Comparison of ENCODE assay signal across 8 cellular contexts in the genomic region with DNA sequence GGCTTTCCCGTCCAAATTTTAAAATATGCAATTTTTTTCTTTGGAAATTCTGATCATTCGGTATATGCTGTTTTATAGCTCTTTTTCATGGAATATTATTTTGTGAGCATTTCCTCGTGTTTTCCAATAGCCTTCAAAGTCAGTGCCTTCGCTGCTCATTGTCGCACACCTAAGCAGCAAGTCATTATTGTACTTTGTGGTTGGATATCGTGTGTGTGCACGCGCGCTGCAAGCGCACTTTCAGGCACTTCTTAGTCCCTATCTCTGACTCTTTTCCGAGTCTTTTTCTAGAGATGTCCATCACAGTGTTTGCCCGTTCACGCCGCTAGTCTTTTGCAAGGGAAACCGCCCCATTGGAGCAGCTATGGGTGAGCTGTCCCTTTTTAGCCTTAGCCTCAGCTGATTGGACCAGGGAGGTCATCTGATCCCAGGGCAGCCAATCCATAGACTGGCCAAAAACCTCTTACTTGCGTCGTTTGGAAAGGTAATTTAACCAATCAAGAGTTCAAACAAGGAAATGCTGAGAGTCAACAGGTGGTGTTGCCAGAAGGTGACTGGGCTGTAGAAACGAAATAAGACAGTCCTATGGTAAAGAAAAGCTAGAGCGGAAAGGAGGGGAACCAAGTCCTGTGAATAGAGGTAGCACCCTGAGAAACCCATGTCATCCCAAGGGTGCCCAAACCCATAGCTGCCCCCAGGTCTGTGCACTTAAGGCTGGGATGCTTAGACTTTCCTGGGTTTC. TPM values are rescaled to one million over a fixed set of nuclear protein-coding genes. Genes with fewer than 3 reads are reported as not detected.
DNase-seq lines count a peak whose midpoint lies in the region; ATAC-seq, FAIRE-seq and TF ChIP-seq lines count a peak whose summit lies in the region.

No MANE protein-coding gene starts in this region.

- TF ChIP-seq RAD21 in H1 (IDR thresholded peaks at IDR 0.05 in 1 of 2, conservative IDR thresholded peaks at IDR 0.05 in 1 of 2; ENCODE audit: low read depth in 2 of 2, low read length in 2 of 2): no peak

- no peak overlapping the region for H4K8ac ChIP-seq in H1 (ENCODE audit: extremely low read depth, insufficient read depth, low read length)

- peak overlapping the region; percentile 88 for H3K18ac ChIP-seq in H1 (ENCODE audit: extremely low read depth, low read length)

- peak overlapping the region; percentile 43 to 82 (median 47) for H3K9ac ChIP-seq in H1 (replicated peaks in 1 of 4; ENCODE audit: extremely low read depth in 1 of 4, low read depth in 3 of 4, low read length in 3 of 4)

- peak in 1 of 2 experiments; percentile 39; a peak in 1 of 3 replicates for TF ChIP-seq POLR2A in H1 (IDR thresholded peaks at IDR 0.05; ENCODE audit: control extremely low read depth in 1 of 2, low read depth in 2 of 2, low read length in 2 of 2)

- WGBS in H1 (ENCODE audit: extremely low coverage in 1 of 2, insufficient coverage in 1 of 2, insufficient read length in 1 of 2, insufficient replicate concordance in 2 of 2, low coverage in 1 of 2, low lambda C conversion rate in 2 of 2, missing lambda C conversion rate in 1 of 2), 2 experiments: 10% methylated on average over 19 of the region's 19 CpGs; no CpG with 5 or more reads in 1 of the 2 experiments

- H3K23me2 ChIP-seq in H1 (ENCODE audit: low read depth, low read length): peaks cover 10% of the 10 kb centered on the region; the same call in 1 of the 2 replicates

- no peaks in the 10 kb centered on the region for H3K9me3 ChIP-seq in H1 (ENCODE audit: insufficient read depth in 2 of 2, low read depth in 1 of 2, low read length in 1 of 2)

- H2BK20ac ChIP-seq in H1 (ENCODE audit: low read length): no peak overlapping the region

- H3K4me3 ChIP-seq in H1 (ENCODE audit: extremely low read depth in 1 of 4, insufficient read depth in 2 of 4, low read depth in 3 of 4, low read length in 4 of 4): peak overlapping the region; percentile 49 to 68 (median 65)

- peak overlapping the region; percentile 83 to 88 for H3K4me2 ChIP-seq in H1 (ENCODE audit: insufficient read depth in 1 of 2, low read depth in 2 of 2, low read length in 2 of 2)

- CTCF ChIA-PET in H1 (lab: Charles Lee; ENCODE audit: partially characterized antibody): interaction anchor here (0.8 to 2.6 kb wide), 10 partner anchors 9 to 227 kb away, joined by 3 to 10 read pairs (median 4); no protein-coding TSS in a partner anchor

- H3K27ac ChIP-seq in H1 (ENCODE audit: low read depth, low read length): no peak overlapping the region

- no peaks in the 10 kb centered on the region; a peak in 1 of 7 replicates for H3K27me3 ChIP-seq in H1 (replicated peaks in 1 of 4; ENCODE audit: control insufficient read depth in 3 of 4, extremely low read depth in 1 of 4, insufficient read depth in 3 of 4, low read length in 3 of 4)

- no peak for TF ChIP-seq EP300 in H1 (IDR thresholded peaks at IDR 0.05; ENCODE audit: borderline replicate concordance in 1 of 2, low read depth in 2 of 2, low read length in 2 of 2)

- no peak overlapping the region; the same call in 1 of the 2 replicates for H2BK12ac ChIP-seq in H1 (ENCODE audit: low read depth, low read length)

- peaks cover 3 to 19% (median 8%) of the 10 kb centered on the region in 4 experiments; a peak in 5 of 8 replicates for H3K36me3 ChIP-seq in H1 (ENCODE audit: control insufficient read depth in 2 of 4, insufficient read depth in 4 of 4, low read length in 3 of 4)

- H3K4me1 ChIP-seq in H1 (replicated peaks in 1 of 4; ENCODE audit: control insufficient read depth in 3 of 4, insufficient read depth in 4 of 4, low read length in 3 of 4): peaks cover 3 to 8% (median 4%) of the 10 kb centered on the region in 4 experiments; a peak in 5 of 7 replicates

- H3K23ac ChIP-seq in H1 (ENCODE audit: insufficient read length): no peak overlapping the region

- H4K5ac ChIP-seq in H1 (ENCODE audit: insufficient read length, low read depth, low read length): peak overlapping the region; percentile 74

- no peak overlapping the region for H3K14ac ChIP-seq in H1 (ENCODE audit: insufficient read length)

- H2BK5ac ChIP-seq in H1 (ENCODE audit: low read depth, low read length): peak overlapping the region; percentile 57; the same call in 1 of the 2 replicates

- peaks cover 0 to 5% of the 10 kb centered on the region in 2 experiments for H4K20me1 ChIP-seq in H1 (replicated peaks in 1 of 2; ENCODE audit: control insufficient read depth in 1 of 2, insufficient read depth in 2 of 2, low read length in 2 of 2)

- peak; percentile 70 for ATAC-seq in GM18502 (IDR thresholded peaks at IDR 0.05; ENCODE audit: poor library complexity, unreplicated experiment)
- peak; percentile 78 for ATAC-seq in HG03159 (IDR thresholded peaks at IDR 0.05; ENCODE audit: unreplicated experiment)

- peak overlapping the region; percentile 60 for H2BK120ac ChIP-seq in H1 (replicated peaks; ENCODE audit: low read depth, low read length)

- peak overlapping the region; percentile 48 for H3K4ac ChIP-seq in H1 (replicated peaks; ENCODE audit: insufficient read length, low read depth, low read length)

- H3K79me2 ChIP-seq in H1 (ENCODE audit: control insufficient read depth in 1 of 2, insufficient read depth in 2 of 2, low read length in 2 of 2): no peaks in the 10 kb centered on the region; a peak in 1 of 4 replicates

- peak; percentile 99 for FAIRE-seq in H1 (lab: Jason Lieb, UNC)

- no peak overlapping the region for H3K56ac ChIP-seq in H1 (replicated peaks; ENCODE audit: insufficient read length, low read depth, low read length)

- H3K79me1 ChIP-seq in H1 (ENCODE audit: low read depth, low read length): no peaks in the 10 kb centered on the region

- POLR2A ChIA-PET in H1 (lab: Charles Lee; ENCODE audit: partially characterized antibody): interaction anchor here (0.7 to 3.0 kb wide), 26 partner anchors 9 to 252 kb away, joined by 3 to 22 read pairs (median 4); partner anchors contain the start of genes ELOVL1, KDM4A and PTPRF

- peak; percentile 100 for DNase-seq in NCI-H510A (lab: John Stamatoyannopoulos, UW)
- peak; percentile 79 for DNase-seq in activated CD8-positive, alpha-beta memory T cell treated with anti-CD3 and anti-CD28 coated beads for 24 hours
- DNase-seq in H1 (ENCODE audit: low read depth in 1 of 2, low spot score in 2 of 2): peak; percentile 43 to 82
- peak; percentile 85 for DNase-seq in lung microvascular endothelial cell (ENCODE audit: low read depth in 2 of 2)
- peak; percentile 25 for DNase-seq in stimulated activated CD8-positive, alpha-beta memory T cell treated with anti-CD3 and anti-CD28 coated beads, Interleukin-12 subunit alpha, Interleukin-12 subunit beta, amount 100 ng/mL, for 1 hour (ENCODE audit: low read depth)
- DNase-seq in UCSD-AML1 (lab: John Stamatoyannopoulos, UW; ENCODE audit: unreplicated experiment): no peak

- H2BK15ac ChIP-seq in H1 (ENCODE audit: low read length): no peak overlapping the region

- peak in 1 of 3 experiments; percentile 0; a peak in 1 of 4 replicates for TF ChIP-seq CTCF in H1 (IDR thresholded peaks at IDR 0.05; ENCODE audit: control extremely low read depth in 1 of 3, insufficient read depth in 1 of 3, low read depth in 1 of 3, low read length in 3 of 3)

- no peak overlapping the region; the same call in 1 of the 2 replicates for H2AK5ac ChIP-seq in H1 (ENCODE audit: low read depth, low read length)

- peak overlapping the region; percentile 58 for H4K91ac ChIP-seq in H1 (replicated peaks; ENCODE audit: insufficient read length, low read length)

- peak overlapping the region; percentile 77 for H2AFZ ChIP-seq in H1 (ENCODE audit: low read length)

TF ChIP-seq in H1, 55 proteins besides CTCF, POLR2A, EP300 and RAD21 (continues in another document):
- TF ChIP-seq CREB1 (IDR thresholded peaks at IDR 0.05) (no peak), SRF (IDR thresholded peaks at IDR 0.05; ENCODE audit: low read depth, low read length) (no peak), SP4 (IDR thresholded peaks at IDR 0.05; ENCODE audit: low read length) (peak; percentile 69; the same call in 1 of the 2 replicates), HDAC6 (IDR thresholded peaks at IDR 0.05; ENCODE audit: low read depth, low read length) (no peak), SIN3A (conservative IDR thresholded peaks at IDR 0.05 in 1 of 2, IDR thresholded peaks at IDR 0.05 in 1 of 2; ENCODE audit: low read depth in 1 of 2, low read length in 2 of 2) (0 out of 4 replicates have a peak, but pooled peaks of 1 of the 2 experiments have one; percentile 4), EZH2 (IDR thresholded peaks at IDR 0.05; ENCODE audit: low read depth, low read length, severe bottlenecking) (no peak), SAP30 (IDR thresholded peaks at IDR 0.05; ENCODE audit: insufficient read depth, insufficient replicate concordance, low read length) (no peak), TAF7 (optimal IDR thresholded peaks at IDR 0.05; ENCODE audit: borderline replicate concordance, low read depth, low read length) (no peak), SP2 (IDR thresholded peaks at IDR 0.05; ENCODE audit: low read length) (no peak), POU5F1 (IDR thresholded peaks at IDR 0.05; ENCODE audit: low read depth, low read length) (no peak), JUN (IDR thresholded peaks at IDR 0.05; ENCODE audit: low read depth, low read length) (no peak), ATF3 (IDR thresholded peaks at IDR 0.05; ENCODE audit: insufficient read depth, low read depth, low read length) (no peak), BRCA1 (IDR thresholded peaks at IDR 0.05; ENCODE audit: low read depth, low read length) (no peak), ZNF274 (IDR thresholded peaks at IDR 0.05; ENCODE audit: borderline replicate concordance, extremely low read depth, low read length) (no peak), RNF2 (IDR thresholded peaks at IDR 0.05; ENCODE audit: borderline replicate concordance, low read depth, low read length, missing control alignments, poor library complexity, severe bottlenecking) (no peak)

RNA-seq across cellular contexts. Expression of gene HYI, which starts 0.7 kb away (rescaled TPM):
- total RNA-seq in H1 (2021; fragmentation: NEBNext Ultra II Directional; extraction: Animal tissue kit (Norgen Biotek cat#: 25700)): 17.0 and 17.7 TPM in 2 replicates
- 14.4 and 21.8 TPM in 2 replicates for polyA plus RNA-seq in H1 (2011; rRNA removed)
- polyA plus RNA-seq in H1 (2011; cell fraction: cytosol; rRNA removed): 19.0 TPM
- 61.7 TPM for polyA plus RNA-seq in H1 (2011; cell fraction: nucleus; rRNA removed)
- 17.4 to 26.8 TPM (median 22.2 TPM) in 4 replicates for polyA plus RNA-seq in H1 (2012, experiment 1 of 2)
- 13.2 TPM for polyA plus RNA-seq in H1 (2012, experiment 2 of 2)
- 9.6 TPM for polyA plus RNA-seq in H1 (2013, experiment 1 of 2)
- polyA plus RNA-seq in H1 (2013, experiment 2 of 2): 10.0 TPM
- polyA minus RNA-seq in H1 (2011; rRNA and poly(A)+ RNA removed): 4.2 and 8.0 TPM in 2 replicates
- polyA minus RNA-seq in H1 (2011; cell fraction: cytosol; rRNA and poly(A)+ RNA removed): 10.1 TPM
- polyA minus RNA-seq in H1 (2011; cell fraction: nucleus; rRNA and poly(A)+ RNA removed): 19.7 TPM
- total RNA-seq in lung microvascular endothelial cell: 80.0 and 147 TPM in 2 replicates
